ENCODE assay signal across 17 cellular contexts in genomic region chr19:4268816-4269430, GRCh38. TPM values are rescaled to one million over a fixed set of nuclear protein-coding genes. Genes with fewer than 3 reads are reported as not detected.
"Had no signal": no experiment of that assay in that cellular context is flagged by ENCODE, and none has a peak within 500 bp of the region (broad histone marks: within the 10 kb centered on the region; RNA-seq: fewer than 3 reads in every experiment).

No MANE protein-coding gene starts in this region.

- DNase-seq: activated B cell treated with CpG ODN at 0.5 μM for 24 hours; activated naive CD4-positive, alpha-beta T cell treated with anti-CD3 and anti-CD28 coated beads, Interleukin-2, amount 50 U/mL, for 16 hours; amniotic stem cell; head of caudate nucleus; left ventricle myocardium superior; T-helper 17 cell; trophoblast cell had no signal

- H3K4me3 ChIP-seq: esophagus muscularis mucosa, pancreas had no signal

- H3K27me3 ChIP-seq: esophagus muscularis mucosa, pancreas had no signal

- H3K27ac ChIP-seq: esophagus muscularis mucosa had no signal

- H3K9me3 ChIP-seq: esophagus muscularis mucosa, pancreas had no signal

- H3K4me1 ChIP-seq: pancreas had no signal

- ATAC-seq: left ventricle myocardium superior; stimulated activated effector memory CD8-positive, alpha-beta T cell treated with anti-CD3 and anti-CD28 coated beads, Interleukin-12 subunit alpha, Interleukin-12 subunit beta, amount 100 ng/mL, for 72 hours; T-helper 17 cell had no signal

RNA-seq across cellular contexts. Expression of gene SHD, which starts 10.1 kb away (rescaled TPM):
- total RNA-seq: activated B cell treated with CpG ODN at 0.5 μM for 24 hours, dermis microvascular lymphatic vessel endothelial cell, esophagus muscularis mucosa, fibroblast of villous mesenchyme, left ventricle myocardium superior, mesenteric fat pad, pancreas, renal cortical epithelial cell, subcutaneous adipose tissue, T-helper 17 cell had no signal
- polyA plus RNA-seq: pancreas had no signal

RNA-seq across cellular contexts. Expression of gene TMIGD2, which starts 33.3 kb away (rescaled TPM):
- total RNA-seq: activated B cell treated with CpG ODN at 0.5 μM for 24 hours, dermis microvascular lymphatic vessel endothelial cell, esophagus muscularis mucosa, fibroblast of villous mesenchyme, left ventricle myocardium superior, myocyte, neural crest cell, renal cortical epithelial cell had no signal
- polyA plus RNA-seq: pancreas had no signal

RNA-seq across cellular contexts. Expression of gene FSD1, which starts 35.5 kb away (rescaled TPM):
- total RNA-seq: left ventricle myocardium superior, mesenteric fat pad, subcutaneous adipose tissue had no signal

RNA-seq across cellular contexts. Expression of gene EBI3, which starts 39.6 kb away (rescaled TPM):
- total RNA-seq: neural crest cell, T-helper 17 cell had no signal
